Comparison of ENCODE assay signal across 25 cellular contexts in the genomic region with DNA sequence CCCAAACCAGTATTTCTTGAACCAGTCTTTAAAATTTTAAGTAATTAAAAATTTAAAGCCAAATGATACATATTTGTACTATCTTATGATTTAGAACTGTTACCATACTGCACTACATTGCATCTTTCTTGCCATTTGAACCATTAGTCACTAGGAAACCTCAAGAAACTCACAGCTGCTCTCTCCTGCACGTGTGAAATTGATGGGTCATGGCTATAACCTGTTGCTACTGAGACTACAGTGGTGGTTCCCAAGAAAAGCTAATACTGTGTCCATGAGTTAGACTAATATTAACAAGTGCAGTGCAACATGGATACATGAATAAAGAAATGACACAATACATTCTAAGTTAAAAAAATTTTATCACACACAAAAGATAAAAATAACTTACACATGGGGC.
DNase-seq lines count a peak whose midpoint lies in the region; ATAC-seq and TF ChIP-seq lines count a peak whose summit lies in the region.
"Had no signal": no experiment of that assay in that cellular context is flagged by ENCODE, and none has a peak within 500 bp of the region (broad histone marks: within the 10 kb centered on the region; RNA-seq: fewer than 3 reads in every experiment).

No MANE protein-coding gene starts in this region.

- POLR2A ChIA-PET in HEK293 (lab: Yijun Ruan, JAX): no interaction called here

- H3K9me3 ChIP-seq in HEK293 (ENCODE audit: control insufficient read depth, insufficient read depth, low read depth, low read length): no peaks in the 10 kb centered on the region
- H3K9me3 ChIP-seq: heart right ventricle, pancreas, SK-N-SH, transverse colon had no signal

- intact Hi-C loops in cardiac septum (cut with DNase I): no loop called here

- H3K4me1 ChIP-seq in HEK293 (ENCODE audit: control insufficient read depth, insufficient read depth, low read length): no peaks in the 10 kb centered on the region
- H3K4me1 ChIP-seq: pancreas had no signal

- no peak for TF ChIP-seq CTCF in HEK293 (tag by site-specific recombination; IDR thresholded peaks at IDR 0.05)

- ATAC-seq in GM18868 (IDR thresholded peaks at IDR 0.05; ENCODE audit: unreplicated experiment): peak; percentile 67
- peak; percentile 62 for ATAC-seq in HG03460 (IDR thresholded peaks at IDR 0.05; ENCODE audit: unreplicated experiment)
- ATAC-seq in HG02885 (IDR thresholded peaks at IDR 0.05; ENCODE audit: poor library complexity, unreplicated experiment): no peak
- ATAC-seq: activated naive CD4-positive, alpha-beta T cell treated with anti-CD3 and anti-CD28 coated beads, Interleukin-2, amount 50 U/mL, for 72 hours; HCT116; heart right ventricle; pancreas had no signal

- no peak overlapping the region for H3K27ac ChIP-seq in HEK293 (ENCODE audit: extremely low read depth, low read depth, low read length)
- H3K27ac ChIP-seq: cardiac muscle cell, pancreas, transverse colon had no signal

- CTCF ChIA-PET in HEK293 (lab: Yijun Ruan, JAX): no interaction called here

- no peak overlapping the region for H3K4me3 ChIP-seq in HEK293 (ENCODE audit: low read depth, low read length)
- H3K4me3 ChIP-seq: cardiac muscle cell, heart right ventricle, pancreas, smooth muscle cell, transverse colon had no signal

- H3K36me3 ChIP-seq in HEK293 (ENCODE audit: control insufficient read depth in 2 of 2, insufficient read depth in 1 of 2, low read length in 2 of 2): peaks cover 10 to 13% of the 10 kb centered on the region in 2 experiments; a peak in 2 of 3 replicates

- DNase-seq in iris pigment epithelial cell (ENCODE audit: low read depth) (peak; percentile 48), NCI-H82 treated with DMSO at 0.1 percent for 48 hours (lab: John Stamatoyannopoulos, UW; ENCODE audit: unreplicated experiment) (no peak), cardiac septum (ENCODE audit: low spot score) (no peak), HUDEP-2 (lab: John Stamatoyannopoulos, UW; ENCODE audit: unreplicated experiment in 76 of 76) (no peak)
- DNase-seq: ACHN; activated CD4-positive, alpha-beta memory T cell treated with anti-CD3 and anti-CD28 coated beads, Interleukin-2, amount 10 ng/mL, durations not matched to agents 7 days and 5 days; DMS79 treated with DMSO at 0.1 percent for 48 hours; heart right ventricle; Karpas-422; NCI-H1436; NCI-H2107; NCI-H446 treated with DMSO at 0.1 percent for 48 hours; pancreas; retina; SK-N-SH; stimulated activated CD4-positive, alpha-beta T cell treated with anti-CD3 and anti-CD28 coated beads, Interleukin-2, amount 100 ng/mL, for 24 hours; transverse colon had no signal

TF ChIP-seq in HEK293, 187 proteins besides CTCF, POLR2A, EP300 and RAD21:
- TF ChIP-seq, protein P1, sequence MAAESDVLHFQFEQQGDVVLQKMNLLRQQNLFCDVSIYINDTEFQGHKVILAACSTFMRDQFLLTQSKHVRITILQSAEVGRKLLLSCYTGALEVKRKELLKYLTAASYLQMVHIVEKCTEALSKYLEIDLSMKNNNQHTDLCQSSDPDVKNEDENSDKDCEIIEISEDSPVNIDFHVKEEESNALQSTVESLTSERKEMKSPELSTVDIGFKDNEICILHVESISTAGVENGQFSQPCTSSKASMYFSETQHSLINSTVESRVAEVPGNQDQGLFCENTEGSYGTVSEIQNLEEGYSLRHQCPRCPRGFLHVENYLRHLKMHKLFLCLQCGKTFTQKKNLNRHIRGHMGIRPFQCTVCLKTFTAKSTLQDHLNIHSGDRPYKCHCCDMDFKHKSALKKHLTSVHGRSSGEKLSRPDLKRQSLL (tag by site-specific recombination; IDR thresholded peaks at IDR 0.05): no peak
- TF ChIP-seq, protein P2, sequence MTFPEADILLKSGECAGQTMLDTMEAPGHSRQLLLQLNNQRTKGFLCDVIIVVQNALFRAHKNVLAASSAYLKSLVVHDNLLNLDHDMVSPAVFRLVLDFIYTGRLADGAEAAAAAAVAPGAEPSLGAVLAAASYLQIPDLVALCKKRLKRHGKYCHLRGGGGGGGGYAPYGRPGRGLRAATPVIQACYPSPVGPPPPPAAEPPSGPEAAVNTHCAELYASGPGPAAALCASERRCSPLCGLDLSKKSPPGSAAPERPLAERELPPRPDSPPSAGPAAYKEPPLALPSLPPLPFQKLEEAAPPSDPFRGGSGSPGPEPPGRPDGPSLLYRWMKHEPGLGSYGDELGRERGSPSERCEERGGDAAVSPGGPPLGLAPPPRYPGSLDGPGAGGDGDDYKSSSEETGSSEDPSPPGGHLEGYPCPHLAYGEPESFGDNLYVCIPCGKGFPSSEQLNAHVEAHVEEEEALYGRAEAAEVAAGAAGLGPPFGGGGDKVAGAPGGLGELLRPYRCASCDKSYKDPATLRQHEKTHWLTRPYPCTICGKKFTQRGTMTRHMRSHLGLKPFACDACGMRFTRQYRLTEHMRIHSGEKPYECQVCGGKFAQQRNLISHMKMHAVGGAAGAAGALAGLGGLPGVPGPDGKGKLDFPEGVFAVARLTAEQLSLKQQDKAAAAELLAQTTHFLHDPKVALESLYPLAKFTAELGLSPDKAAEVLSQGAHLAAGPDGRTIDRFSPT (tag by site-specific recombination; IDR thresholded peaks at IDR 0.05): no peak
- no peak for TF ChIP-seq ZNF350 (tag by site-specific recombination; IDR thresholded peaks at IDR 0.05)
- TF ChIP-seq SCRT2 (tag by site-specific recombination; IDR thresholded peaks at IDR 0.05): peak; percentile 71
- TF ChIP-seq ZNF214 (tag by site-specific recombination; IDR thresholded peaks at IDR 0.05; ENCODE audit: borderline replicate concordance): no peak
